Comparison of ENCODE assay signal across 35 cellular contexts in genomic region chr15:81611679-81612078, GRCh38.
"Had no signal": no experiment of that assay in that cellular context is flagged by ENCODE, and none has a peak within 500 bp of the region (broad histone marks: within the 10 kb centered on the region; RNA-seq: fewer than 3 reads in every experiment).

No MANE protein-coding gene starts in this region.

- H3K4me1 ChIP-seq: adrenal gland, body of pancreas, breast epithelium had no signal

- H3K27ac ChIP-seq: adrenal gland, body of pancreas, brain microvascular endothelial cell, breast epithelium, VCaP had no signal

- FAIRE-seq: astrocyte, TTC549 had no signal

- H3K4me1 Mint-ChIP-seq: activated B cell treated with CpG ODN at 0.5 μM for 24 hours; activated naive CD8-positive, alpha-beta T cell treated with anti-CD3 and anti-CD28 coated beads for 36 hours; activated T-helper 17 cell treated with anti-CD3 and anti-CD28 coated beads, Interleukin-2, amount 50 U/mL, for 72 hours had no signal

- H3K27me3 ChIP-seq: body of pancreas, brain microvascular endothelial cell, breast epithelium had no signal

- H3K27me3 Mint-ChIP-seq: activated B cell treated with CpG ODN at 0.5 μM for 24 hours; activated naive CD8-positive, alpha-beta T cell treated with anti-CD3 and anti-CD28 coated beads for 36 hours had no signal

- H3K9me3 ChIP-seq: adrenal gland, body of pancreas, breast epithelium had no signal

- H3K9me3 Mint-ChIP-seq: activated B cell treated with CpG ODN at 0.5 μM for 24 hours; activated CD4-positive, alpha-beta memory T cell treated with anti-CD3 and anti-CD28 coated beads for 36 hours; activated CD8-positive, alpha-beta T cell treated with anti-CD3 and anti-CD28 coated beads for 36 hours; activated naive CD4-positive, alpha-beta T cell treated with anti-CD3 and anti-CD28 coated beads for 36 hours; activated naive CD4-positive, alpha-beta T cell treated with anti-CD3 and anti-CD28 coated beads, Interleukin-2, amount 50 U/mL, for 72 hours; activated naive CD8-positive, alpha-beta T cell treated with anti-CD3 and anti-CD28 coated beads for 36 hours; activated T-cell treated with anti-CD3 and anti-CD28 coated beads, Interleukin-2, amount 50 U/mL, for 4 hours; activated T-cell treated with anti-CD3 and anti-CD28 coated beads, Interleukin-2, amount 50 U/mL, for 72 hours; activated T-helper 1 cell treated with anti-CD3 and anti-CD28 coated beads, Interleukin-12 subunit alpha, Interleukin-12 subunit beta, Interleukin-2, Interleukin-4 antibody, amounts not matched to agents 30 ng/mL and 10 ng/mL and 1 ng/mL, durations not matched to agents 14 hours and 24 hours and 36 hours; activated T-helper 17 cell treated with anti-CD3 and anti-CD28 coated beads, Interleukin-2, amount 50 U/mL, for 72 hours; T-helper 1 cell treated with Interleukin-12 subunit alpha and Interleukin-12 subunit beta and Interleukin-4 antibody, amounts not matched to agents 30 μg/mL and 1 μg/mL, for 36 hours; T-helper 2 cell treated with Interferon-gamma antibody and Interleukin-4, amounts not matched to agents 5 μg/mL and 100 μg/mL, for 36 hours had no signal

- H3K36me3 ChIP-seq: adrenal gland, brain microvascular endothelial cell, breast epithelium had no signal

- DNase-seq: activated B cell treated with CpG ODN at 0.5 μM for 24 hours; activated CD4-positive, alpha-beta memory T cell treated with anti-CD3 and anti-CD28 coated beads for 36 hours; activated CD4-positive, alpha-beta T cell treated with anti-CD3 and anti-CD28 coated beads for 4 hours; activated CD4-positive, alpha-beta T cell treated with anti-CD3 and anti-CD28 coated beads, Interleukin-2, amount 50 U/mL, for 1 hour; activated CD4-positive, alpha-beta T cell treated with anti-CD3 and anti-CD28 coated beads, Interleukin-2, amount 50 U/mL, for 4 hours; activated CD4-positive, CD25-positive, alpha-beta regulatory T cell treated with anti-CD3 and anti-CD28 coated beads, Interleukin-2, amount 50 U/mL, for 72 hours; activated CD8-positive, alpha-beta memory T cell treated with anti-CD3 and anti-CD28 coated beads, Interleukin-2, amount 50 U/mL, for 4 hours; activated CD8-positive, alpha-beta T cell treated with anti-CD3 and anti-CD28 coated beads for 36 hours; activated effector memory CD4-positive, alpha-beta T cell treated with anti-CD3 and anti-CD28 coated beads, Interleukin-2, amount 50 U/mL, for 16 hours; activated gamma-delta T cell treated with Interleukin-2 at 50 U/mL for 16 hours; activated naive CD4-positive, alpha-beta T cell; activated naive CD4-positive, alpha-beta T cell treated with anti-CD3 and anti-CD28 coated beads for 36 hours; activated naive CD4-positive, alpha-beta T cell treated with anti-CD3 and anti-CD28 coated beads, Interleukin-2, amount 50 U/mL, for 16 hours; activated naive CD8-positive, alpha-beta T cell treated with anti-CD3 and anti-CD28 coated beads for 36 hours; activated T-cell treated with anti-CD3 and anti-CD28 coated beads for 4 hours; activated T-cell treated with anti-CD3 and anti-CD28 coated beads, Interleukin-2, amount 50 U/mL, for 1 hour; activated T-cell treated with anti-CD3 and anti-CD28 coated beads, Interleukin-2, amount 50 U/mL, for 4 hours; activated T-cell treated with anti-CD3 and anti-CD28 coated beads, Interleukin-2, amount 50 U/mL, for 72 hours; adrenal gland; amniotic stem cell; aorta; body of pancreas; brain microvascular endothelial cell; central memory CD4-positive, alpha-beta T cell; T-helper 2 cell; T-helper 9 cell had no signal

- H3K36me3 Mint-ChIP-seq: activated CD4-positive, alpha-beta memory T cell treated with anti-CD3 and anti-CD28 coated beads for 36 hours; activated naive CD4-positive, alpha-beta T cell treated with anti-CD3 and anti-CD28 coated beads, Interleukin-2, amount 50 U/mL, for 72 hours; activated naive CD8-positive, alpha-beta T cell treated with anti-CD3 and anti-CD28 coated beads for 36 hours had no signal

- H3K27ac Mint-ChIP-seq: activated B cell treated with CpG ODN at 0.5 μM for 24 hours; activated CD4-positive, alpha-beta memory T cell treated with anti-CD3 and anti-CD28 coated beads for 36 hours; activated CD8-positive, alpha-beta T cell treated with anti-CD3 and anti-CD28 coated beads for 36 hours; activated naive CD4-positive, alpha-beta T cell treated with anti-CD3 and anti-CD28 coated beads for 36 hours; activated naive CD4-positive, alpha-beta T cell treated with anti-CD3 and anti-CD28 coated beads, Interleukin-2, amount 50 U/mL, for 72 hours; activated naive CD8-positive, alpha-beta T cell treated with anti-CD3 and anti-CD28 coated beads for 36 hours; activated T-cell treated with anti-CD3 and anti-CD28 coated beads, Interleukin-2, amount 50 U/mL, for 72 hours; activated T-helper 1 cell treated with anti-CD3 and anti-CD28 coated beads, Interleukin-12 subunit alpha, Interleukin-12 subunit beta, Interleukin-2, Interleukin-4 antibody, amounts not matched to agents 30 ng/mL and 10 ng/mL and 1 ng/mL, durations not matched to agents 14 hours and 24 hours and 36 hours; activated T-helper 17 cell treated with anti-CD3 and anti-CD28 coated beads, Interleukin-2, amount 50 U/mL, for 72 hours; T-helper 1 cell treated with Interleukin-12 subunit alpha and Interleukin-12 subunit beta and Interleukin-4 antibody, amounts not matched to agents 30 μg/mL and 1 μg/mL, for 36 hours; T-helper 2 cell treated with Interferon-gamma antibody and Interleukin-4, amounts not matched to agents 5 μg/mL and 100 μg/mL, for 36 hours had no signal

- H3K4me3 Mint-ChIP-seq: activated B cell treated with CpG ODN at 0.5 μM for 24 hours; activated CD4-positive, alpha-beta memory T cell treated with anti-CD3 and anti-CD28 coated beads for 36 hours; activated CD8-positive, alpha-beta T cell treated with anti-CD3 and anti-CD28 coated beads for 36 hours; activated naive CD4-positive, alpha-beta T cell treated with anti-CD3 and anti-CD28 coated beads for 36 hours; activated naive CD8-positive, alpha-beta T cell treated with anti-CD3 and anti-CD28 coated beads for 36 hours; activated T-cell treated with anti-CD3 and anti-CD28 coated beads, Interleukin-2, amount 50 U/mL, for 4 hours; activated T-cell treated with anti-CD3 and anti-CD28 coated beads, Interleukin-2, amount 50 U/mL, for 72 hours; activated T-helper 1 cell treated with anti-CD3 and anti-CD28 coated beads, Interleukin-12 subunit alpha, Interleukin-12 subunit beta, Interleukin-2, Interleukin-4 antibody, amounts not matched to agents 30 ng/mL and 10 ng/mL and 1 ng/mL, durations not matched to agents 14 hours and 24 hours and 36 hours; activated T-helper 17 cell treated with anti-CD3 and anti-CD28 coated beads, Interleukin-2, amount 50 U/mL, for 72 hours; T-helper 1 cell treated with Interleukin-12 subunit alpha and Interleukin-12 subunit beta and Interleukin-4 antibody, amounts not matched to agents 30 μg/mL and 1 μg/mL, for 36 hours; T-helper 2 cell treated with Interferon-gamma antibody and Interleukin-4, amounts not matched to agents 5 μg/mL and 100 μg/mL, for 36 hours had no signal

- H3K4me3 ChIP-seq: adrenal gland, body of pancreas, breast epithelium had no signal

- ATAC-seq: activated CD8-positive, alpha-beta T cell treated with anti-CD3 and anti-CD28 coated beads for 36 hours; activated naive CD4-positive, alpha-beta T cell treated with anti-CD3 and anti-CD28 coated beads, Interleukin-2, amount 50 U/mL, for 72 hours; activated T-cell treated with anti-CD3 and anti-CD28 coated beads, Interleukin-2, amount 50 U/mL, for 4 hours; activated T-cell treated with anti-CD3 and anti-CD28 coated beads, Interleukin-2, amount 50 U/mL, for 72 hours; activated T-helper 17 cell treated with anti-CD3 and anti-CD28 coated beads, Interleukin-2, amount 50 U/mL, for 72 hours; body of pancreas had no signal
